ENCODE assay signal across 8 cellular contexts in genomic region chr1:24199291-24199900, GRCh38. TPM values are rescaled to one million over a fixed set of nuclear protein-coding genes. Genes with fewer than 3 reads are reported as not detected.
A peak's percentile ranks its signal among the peaks of the same experiment; 100 is the strongest.
DNase-seq lines count a peak whose midpoint lies in the region; ATAC-seq and TF ChIP-seq lines count a peak whose summit lies in the region.

No MANE protein-coding gene starts in this region.

- no peaks in the 10 kb centered on the region for H4K20me1 ChIP-seq in GM23248 (ENCODE audit: insufficient read depth)

- H3K9ac ChIP-seq in GM23248, result no peak overlapping the region

- intact Hi-C loops in mucosa of descending colon (cut with DNase I, micrococcal nuclease), result loop anchor here in 1 of 2 donors (2.0 kb wide), 1 partner anchor 191 kb away; no protein-coding TSS in a partner anchor

- H3K36me3 ChIP-seq in GM23248 (ENCODE audit: low read depth) (no peaks in the 10 kb centered on the region), mucosa of descending colon (ENCODE audit: low read depth) (no peaks in the 10 kb centered on the region)

- H3K27ac Mint-ChIP-seq in activated CD8-positive, alpha-beta T cell treated with anti-CD3 and anti-CD28 coated beads, Interleukin-2, amount 10 ng/mL, durations not matched to agents 7 days and 5 days, result no peak overlapping the region
- H3K27ac Mint-ChIP-seq in effector memory CD8-positive, alpha-beta T cell, result no peak overlapping the region

- no peaks in the 10 kb centered on the region for H3K36me3 Mint-ChIP-seq in activated CD8-positive, alpha-beta T cell treated with anti-CD3 and anti-CD28 coated beads, Interleukin-2, amount 10 ng/mL, durations not matched to agents 7 days and 5 days (ENCODE audit: low read depth)
- H3K36me3 Mint-ChIP-seq in effector memory CD8-positive, alpha-beta T cell (ENCODE audit: insufficient read depth), result peaks cover 3% of the 10 kb centered on the region

- 0 out of 2 replicates have a peak overlapping the region, but pooled peaks have one; percentile 21 for H2AFZ ChIP-seq in GM23248

- TF ChIP-seq CTCF in AG10803 (conservative IDR thresholded peaks at IDR 0.05; ENCODE audit: low read length), result peak; percentile 87
- peak; percentile 60 for TF ChIP-seq CTCF in mucosa of descending colon (IDR thresholded peaks at IDR 0.05)

- H3F3A ChIP-seq in GM23248 (ENCODE audit: insufficient read depth), result peaks cover 3% of the 10 kb centered on the region; the same call in 1 of the 2 replicates

- CTCF ChIA-PET in activated CD8-positive, alpha-beta T cell treated with anti-CD3 and anti-CD28 coated beads, Interleukin-2, amount 10 ng/mL, durations not matched to agents 7 days and 5 days (lab: Charles Lee), result interaction anchor here (0.6 to 7.1 kb wide), 55 partner anchors 11 to 636 kb away, joined by 3 to 375 read pairs (median 4); partner anchors contain the start of genes IFNLR1, NIPAL3 and STPG1

- DNase-seq in AG10803 (ENCODE audit: low read depth), result peak; percentile 46
- peak; percentile 72 for DNase-seq in GM23248
- DNase-seq in NCI-H774 (lab: John Stamatoyannopoulos, UW), result peak; percentile 18
- peak; percentile 83 for DNase-seq in activated CD8-positive, alpha-beta T cell treated with anti-CD3 and anti-CD28 coated beads, Interleukin-2, amount 10 ng/mL, durations not matched to agents 7 days and 5 days
- peak; percentile 66 to 73 (median 72) for DNase-seq in effector memory CD8-positive, alpha-beta T cell
- DNase-seq in mucosa of descending colon, result peak in 2 of 3 donors; percentile 56 to 57
- DNase-seq in stimulated activated CD8-positive, alpha-beta memory T cell treated with anti-CD3 and anti-CD28 coated beads, Interleukin-4, amount 100 ng/mL, for 4 hours (ENCODE audit: low read depth in 2 of 2, low spot score in 1 of 2), result peak; percentile 35 to 50

- no peaks in the 10 kb centered on the region for H3K9me3 Mint-ChIP-seq in activated CD8-positive, alpha-beta T cell treated with anti-CD3 and anti-CD28 coated beads, Interleukin-2, amount 10 ng/mL, durations not matched to agents 7 days and 5 days (ENCODE audit: insufficient read depth)
- H3K9me3 Mint-ChIP-seq in effector memory CD8-positive, alpha-beta T cell, result no peaks in the 10 kb centered on the region

- H3K79me2 ChIP-seq in GM23248 (ENCODE audit: insufficient read depth), result no peaks in the 10 kb centered on the region

- in situ Hi-C loops in GM23248 (cut with MboI), result no loop called here

- no peaks in the 10 kb centered on the region for H3K27me3 ChIP-seq in GM23248 (replicated peaks; ENCODE audit: insufficient read depth)

- peak; percentile 84 for ATAC-seq in activated CD8-positive, alpha-beta T cell treated with anti-CD3 and anti-CD28 coated beads, Interleukin-2, amount 10 ng/mL, durations not matched to agents 7 days and 5 days
- ATAC-seq in effector memory CD8-positive, alpha-beta T cell (replicated peaks), result peak; percentile 91
- ATAC-seq in mucosa of descending colon (peak; percentile 40), HG03159 (IDR thresholded peaks at IDR 0.05; ENCODE audit: unreplicated experiment) (no peak)

- no peak overlapping the region for H3K4me2 ChIP-seq in GM23248 (ENCODE audit: unreplicated experiment)

- peak overlapping the region; percentile 26 for H3K4me3 ChIP-seq in AG10803 (ENCODE audit: low read length)
- H3K4me3 ChIP-seq in GM23248, result peak overlapping the region; percentile 25
- H3K4me3 ChIP-seq in mucosa of descending colon, result no peak overlapping the region

- H3K27ac ChIP-seq in GM23248, result no peak overlapping the region

- H3K4me3 Mint-ChIP-seq in activated CD8-positive, alpha-beta T cell treated with anti-CD3 and anti-CD28 coated beads, Interleukin-2, amount 10 ng/mL, durations not matched to agents 7 days and 5 days, result no peak overlapping the region
- peak overlapping the region in 1 of 2 donors; percentile 31 for H3K4me3 Mint-ChIP-seq in effector memory CD8-positive, alpha-beta T cell

- 24 to 33% methylated on average over 14 to 15 of the region's 15 CpGs for WGBS in GM23248 (ENCODE audit: low coverage in 1 of 2, low lambda C conversion rate in 2 of 2, missing lambda C conversion rate in 2 of 2), 2 experiments

- H3K27me3 Mint-ChIP-seq in activated CD8-positive, alpha-beta T cell treated with anti-CD3 and anti-CD28 coated beads, Interleukin-2, amount 10 ng/mL, durations not matched to agents 7 days and 5 days (ENCODE audit: low read depth), result peaks cover 8% of the 10 kb centered on the region
- peaks cover 0 to 4% of the 10 kb centered on the region in 2 donors for H3K27me3 Mint-ChIP-seq in effector memory CD8-positive, alpha-beta T cell

- H3K9me3 ChIP-seq in GM23248 (ENCODE audit: low read depth), result no peaks in the 10 kb centered on the region
- no peaks in the 10 kb centered on the region for H3K9me3 ChIP-seq in mucosa of descending colon

- peaks cover 11% of the 10 kb centered on the region for H3K4me1 Mint-ChIP-seq in activated CD8-positive, alpha-beta T cell treated with anti-CD3 and anti-CD28 coated beads, Interleukin-2, amount 10 ng/mL, durations not matched to agents 7 days and 5 days (ENCODE audit: low read depth)
- peaks cover 4% of the 10 kb centered on the region in 2 donors for H3K4me1 Mint-ChIP-seq in effector memory CD8-positive, alpha-beta T cell (ENCODE audit: low read depth in 2 of 2)

- H3K9me2 ChIP-seq in GM23248 (ENCODE audit: insufficient read depth), result no peaks in the 10 kb centered on the region

- H3K4me1 ChIP-seq in GM23248 (ENCODE audit: insufficient read depth), result no peaks in the 10 kb centered on the region
- peaks cover 11% of the 10 kb centered on the region for H3K4me1 ChIP-seq in mucosa of descending colon (ENCODE audit: low read depth)

- POLR2A ChIA-PET in activated CD8-positive, alpha-beta T cell treated with anti-CD3 and anti-CD28 coated beads, Interleukin-2, amount 10 ng/mL, durations not matched to agents 7 days and 5 days (lab: Charles Lee), result interaction anchor here (0.6 to 4.1 kb wide), 5 partner anchors 49 to 1018 kb away, joined by 3 to 18 read pairs (median 3); no protein-coding TSS in a partner anchor

RNA-seq across cellular contexts. Expression of gene IFNLR1, which starts 12.3 kb away (rescaled TPM):
- total RNA-seq in GM23248 (2014; rRNA removed; shearing (Covaris generic)), result not detected in 2 replicates
- not detected in 2 replicates for polyA plus RNA-seq in GM23248 (2016; fragmentation: Nextera tagmentation; extraction: Ambion mirVana)
- 1 to 10 TPM; 2.6 to 4.0 TPM for total RNA-seq in activated CD8-positive, alpha-beta T cell treated with anti-CD3 and anti-CD28 coated beads, Interleukin-2, amount 10 ng/mL, durations not matched to agents 7 days and 5 days
- 10 to 100 TPM in 2 of 3 donors, 1 to 10 TPM in 1; 5.3 to 24.0 (median 18.8) TPM for total RNA-seq in mucosa of descending colon

RNA-seq across cellular contexts. Expression of gene IL22RA1, which starts 56.5 kb away (rescaled TPM):
- total RNA-seq in GM23248 (2014; rRNA removed; shearing (Covaris generic)), result not detected in 2 replicates
- 0.21 TPM in 1 of 2 replicates, not detected in the other for polyA plus RNA-seq in GM23248 (2016; fragmentation: Nextera tagmentation; extraction: Ambion mirVana)
- not detected for total RNA-seq in activated CD8-positive, alpha-beta T cell treated with anti-CD3 and anti-CD28 coated beads, Interleukin-2, amount 10 ng/mL, durations not matched to agents 7 days and 5 days
- 10 to 100 TPM; 13.8 to 43.1 (median 28.2) TPM for total RNA-seq in mucosa of descending colon

Comparison
In these comparisons a context has a peak if more than half of its experiments do, and no peak if none do; other contexts are left out.
1. DNase-seq: peak in every context shown above with its lines; median percentile 83 in activated CD8-positive, alpha-beta T cell treated with anti-CD3 and anti-CD28 coated beads, Interleukin-2, amount 10 ng/mL, durations not matched to agents 7 days and 5 days; 72 in GM23248; 72 in effector memory CD8-positive, alpha-beta T cell; 56 in mucosa of descending colon; 46 in AG10803; 42 in stimulated activated CD8-positive, alpha-beta memory T cell treated with anti-CD3 and anti-CD28 coated beads, Interleukin-4, amount 100 ng/mL, for 4 hours; 18 in NCI-H774.
2. RNA of gene IL22RA1, which starts 56.5 kb away (total RNA-seq): 13.8 to 43.1 TPM in mucosa of descending colon; not detected in GM23248 and not detected in activated CD8-positive, alpha-beta T cell treated with anti-CD3 and anti-CD28 coated beads, Interleukin-2, amount 10 ng/mL, durations not matched to agents 7 days and 5 days; every median in the first group is over 10 times any median in the second.